ENCODE assay signal across 18 cellular contexts in the genomic region with DNA sequence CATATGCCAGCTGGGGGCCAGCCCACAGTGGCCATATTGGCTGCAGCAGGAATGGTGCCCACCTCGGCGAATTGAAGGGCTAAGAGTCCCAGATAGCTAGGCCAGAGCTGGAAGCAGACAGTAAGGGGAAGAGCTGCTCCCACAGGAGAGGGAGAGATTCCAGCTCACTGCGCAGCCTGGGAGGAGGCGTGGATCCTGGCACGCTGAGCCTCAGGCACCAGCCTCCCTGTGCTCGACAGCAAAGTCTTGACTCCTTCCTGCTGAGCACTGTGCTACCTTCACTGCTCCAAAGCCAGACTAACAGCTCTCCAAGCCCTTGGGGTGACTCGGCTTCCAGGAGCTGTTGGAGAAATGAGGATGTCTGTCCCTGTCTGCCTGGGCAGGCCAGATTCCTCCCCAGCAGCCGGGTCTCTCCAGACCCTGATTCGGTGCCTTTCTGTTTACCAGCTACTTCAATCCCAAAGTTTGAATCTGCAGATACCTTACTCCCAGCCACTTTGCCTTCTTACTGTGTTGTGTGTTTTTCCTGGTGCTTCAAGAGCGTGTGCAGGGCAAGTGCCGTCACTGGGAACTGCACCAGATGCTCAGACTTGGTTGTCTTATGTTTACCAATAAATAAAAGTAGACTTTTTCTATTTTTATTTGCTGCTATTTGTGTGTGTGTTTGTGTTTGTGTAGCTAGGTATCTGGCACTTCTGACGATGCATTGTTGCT. TPM values are rescaled to one million over a fixed set of nuclear protein-coding genes. Genes with fewer than 3 reads are reported as not detected.
DNase-seq lines count a peak whose midpoint lies in the region; ATAC-seq, FAIRE-seq and TF ChIP-seq lines count a peak whose summit lies in the region.
"Had no signal": no experiment of that assay in that cellular context is flagged by ENCODE, and none has a peak within 500 bp of the region (broad histone marks: within the 10 kb centered on the region; RNA-seq: fewer than 3 reads in every experiment).

No MANE protein-coding gene starts in this region.

- DNase-seq in H7, result peak; percentile 34
- no peak for DNase-seq in T-helper 17 cell
- peak; percentile 37 for DNase-seq in kidney
- DNase-seq in EL, result no peak
- DNase-seq in OCI-M1 (lab: John Stamatoyannopoulos, UW), result no peak
- DNase-seq in amygdala (lab: John Stamatoyannopoulos, UW), result no peak
- DNase-seq: BE2C; CD4-positive, alpha-beta T cell; DMS153; GM23248; MV-4-11; NCI-H187; NCI-H526; Peyer's patch had no signal

- H3K4me1 Mint-ChIP-seq in T-helper 17 cell, result peaks cover 3% of the 10 kb centered on the region

- H3K27me3 ChIP-seq in H7 (ENCODE audit: control insufficient read depth, insufficient read depth, low read length), result peaks cover 45% of the 10 kb centered on the region

- no peak overlapping the region for H3K9ac ChIP-seq in kidney (ENCODE audit: low read length in 2 of 2)
- H3K9ac ChIP-seq: GM23248, KMS-11 had no signal

- H3K36me3 ChIP-seq in H7 (replicated peaks; ENCODE audit: control insufficient read depth, insufficient read depth, low read length), result peaks cover 11% of the 10 kb centered on the region
- no peaks in the 10 kb centered on the region for H3K36me3 ChIP-seq in kidney (ENCODE audit: control insufficient read depth in 1 of 2, insufficient read depth in 2 of 2, low read length in 2 of 2)
- H3K36me3 ChIP-seq: Peyer's patch had no signal

- intact Hi-C loops in kidney (cut with DNase I), result no loop called here

- H3K27ac Mint-ChIP-seq in T-helper 17 cell, result peak overlapping the region; percentile 8
- H3K27ac Mint-ChIP-seq: CD4-positive, alpha-beta T cell had no signal

- H3K4me3 ChIP-seq in H7 (ENCODE audit: insufficient read depth, low read depth, low read length), result no peak overlapping the region
- no peak overlapping the region for H3K4me3 ChIP-seq in kidney (ENCODE audit: low read length in 2 of 2)
- H3K4me3 ChIP-seq: GM12878, GM23248, Peyer's patch had no signal

- peaks cover 52% of the 10 kb centered on the region for H3K27me3 Mint-ChIP-seq in T-helper 17 cell

- no peak for TF ChIP-seq CTCF in kidney (IDR thresholded peaks at IDR 0.05; ENCODE audit: borderline replicate concordance, extremely low read depth, insufficient read depth)

- no peak overlapping the region for H3K27ac ChIP-seq in kidney (ENCODE audit: low read depth in 2 of 2, low read length in 2 of 2)
- H3K27ac ChIP-seq: GM23248, KMS-11, Peyer's patch had no signal

- no peaks in the 10 kb centered on the region for H3K36me3 Mint-ChIP-seq in T-helper 17 cell (ENCODE audit: low read depth)

- ATAC-seq in T-helper 17 cell, result no peak
- no peak for ATAC-seq in HG03342 (IDR thresholded peaks at IDR 0.05; ENCODE audit: unreplicated experiment)
- ATAC-seq: GM12878 had no signal

- no peaks in the 10 kb centered on the region for H3K4me1 ChIP-seq in kidney (ENCODE audit: control insufficient read depth in 1 of 2, insufficient read depth in 1 of 2, low read depth in 1 of 2, low read length in 2 of 2)

- no peaks in the 10 kb centered on the region for H3K9me3 ChIP-seq in T-helper 17 cell (ENCODE audit: control insufficient read depth, low read length, poor library complexity, severe bottlenecking)
- H3K9me3 ChIP-seq in kidney (ENCODE audit: control insufficient read depth in 1 of 2, low read length in 2 of 2), result no peaks in the 10 kb centered on the region
- H3K9me3 ChIP-seq: BE2C, Peyer's patch had no signal

- H3K4me3 Mint-ChIP-seq in T-helper 17 cell, result no peak overlapping the region
- H3K4me3 Mint-ChIP-seq: CD4-positive, alpha-beta T cell had no signal

- no peak for FAIRE-seq in kidney (lab: Jason Lieb, UNC)
- FAIRE-seq: GM12878 had no signal

RNA-seq across cellular contexts. Expression of gene CBX2, which starts 9.1 kb away (rescaled TPM):
- total RNA-seq in H7 (2014; rRNA removed; shearing (Covaris generic)), result 89.1 and 97.4 TPM in 2 replicates
- total RNA-seq in T-helper 17 cell, result under 1 TPM in 1 of 2 donors, not detected in 1; 0.18 TPM
- 3.5 TPM for total RNA-seq in kidney
- polyA plus RNA-seq in kidney (ENCODE audit: insufficient read depth, low read depth, low replicate concordance), result 2.2 TPM

RNA-seq across cellular contexts. Expression of gene CBX8, which starts 9.8 kb away (rescaled TPM):
- total RNA-seq in H7 (2014; rRNA removed; shearing (Covaris generic)), result 1.4 and 1.9 TPM in 2 replicates
- total RNA-seq in T-helper 17 cell (1 to 10 TPM; 2.5 to 3.6 TPM), kidney (6.2 TPM)
- 3.5 TPM for polyA plus RNA-seq in kidney (ENCODE audit: insufficient read depth, low read depth, low replicate concordance)

RNA-seq across cellular contexts. Expression of gene CBX4, which starts 52.2 kb away (rescaled TPM):
- 6.4 and 6.6 TPM in 2 replicates for total RNA-seq in H7 (2014; rRNA removed; shearing (Covaris generic))
- 100 to 1,000 TPM; 103 to 110 TPM for total RNA-seq in T-helper 17 cell
- total RNA-seq in kidney, result 26.8 TPM
- 7.1 TPM for polyA plus RNA-seq in kidney (ENCODE audit: insufficient read depth, low read depth, low replicate concordance)

RNA-seq across cellular contexts. Expression of gene ENPP7, which starts 56.3 kb away (rescaled TPM):
- not detected in 2 replicates for total RNA-seq in H7 (2014; rRNA removed; shearing (Covaris generic))
- total RNA-seq in T-helper 17 cell (not detected), kidney (0.94 TPM)
- polyA plus RNA-seq in kidney (ENCODE audit: insufficient read depth, low read depth, low replicate concordance), result 3.7 TPM
- total RNA-seq: CD4-positive, alpha-beta T cell; GM23248; SK-MEL-5 had no signal
- polyA plus RNA-seq: GM23248 had no signal

Comparison
In these comparisons a context has a peak if more than half of its experiments do, and no peak if none do; other contexts are left out.
1. DNase-seq: peak in H7 (single experiment) and kidney (single experiment); none in T-helper 17 cell (0 of 3), EL (single experiment), OCI-M1 (single experiment) and amygdala (0 of 56).
2. RNA of gene CBX2, which starts 9.1 kb away (total RNA-seq): 89.1 to 97.4 TPM in H7; 3.5 TPM in kidney (single experiment) and 0.18 TPM in T-helper 17 cell; every median in the first group is over 10 times any median in the second.